1 cellular context compared by ENCODE assay signal in the genomic region with DNA sequence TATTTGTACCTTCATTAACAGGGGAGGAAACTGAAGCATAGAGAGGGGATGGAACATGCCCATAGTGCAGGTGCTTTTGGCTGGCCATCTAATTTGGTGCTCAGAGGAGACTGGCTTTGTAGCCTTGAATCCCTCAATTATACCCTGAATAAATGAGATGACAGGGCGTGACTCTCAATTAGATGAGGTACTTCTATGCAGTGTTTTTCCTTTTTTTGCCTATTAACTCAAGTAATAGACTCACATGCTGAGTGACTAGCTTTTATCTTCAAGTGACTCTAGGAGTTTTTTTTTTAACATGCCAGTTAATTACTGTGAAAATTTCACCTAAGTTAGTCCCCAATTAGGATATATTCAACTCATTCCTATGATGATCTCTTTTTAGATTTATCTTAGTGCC.
TF ChIP-seq lines count a peak whose summit lies in the region.

No MANE protein-coding gene starts in this region.

TF ChIP-seq in SK-N-SH, 30 proteins besides CTCF, POLR2A, EP300 and RAD21 (continued from another document):
- TF ChIP-seq, protein P1, sequence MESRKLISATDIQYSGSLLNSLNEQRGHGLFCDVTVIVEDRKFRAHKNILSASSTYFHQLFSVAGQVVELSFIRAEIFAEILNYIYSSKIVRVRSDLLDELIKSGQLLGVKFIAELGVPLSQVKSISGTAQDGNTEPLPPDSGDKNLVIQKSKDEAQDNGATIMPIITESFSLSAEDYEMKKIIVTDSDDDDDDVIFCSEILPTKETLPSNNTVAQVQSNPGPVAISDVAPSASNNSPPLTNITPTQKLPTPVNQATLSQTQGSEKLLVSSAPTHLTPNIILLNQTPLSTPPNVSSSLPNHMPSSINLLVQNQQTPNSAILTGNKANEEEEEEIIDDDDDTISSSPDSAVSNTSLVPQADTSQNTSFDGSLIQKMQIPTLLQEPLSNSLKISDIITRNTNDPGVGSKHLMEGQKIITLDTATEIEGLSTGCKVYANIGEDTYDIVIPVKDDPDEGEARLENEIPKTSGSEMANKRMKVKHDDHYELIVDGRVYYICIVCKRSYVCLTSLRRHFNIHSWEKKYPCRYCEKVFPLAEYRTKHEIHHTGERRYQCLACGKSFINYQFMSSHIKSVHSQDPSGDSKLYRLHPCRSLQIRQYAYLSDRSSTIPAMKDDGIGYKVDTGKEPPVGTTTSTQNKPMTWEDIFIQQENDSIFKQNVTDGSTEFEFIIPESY (IDR thresholded peaks at IDR 0.05; ENCODE audit: borderline replicate concordance, low read depth), result no peak
